In the genomic region with DNA sequence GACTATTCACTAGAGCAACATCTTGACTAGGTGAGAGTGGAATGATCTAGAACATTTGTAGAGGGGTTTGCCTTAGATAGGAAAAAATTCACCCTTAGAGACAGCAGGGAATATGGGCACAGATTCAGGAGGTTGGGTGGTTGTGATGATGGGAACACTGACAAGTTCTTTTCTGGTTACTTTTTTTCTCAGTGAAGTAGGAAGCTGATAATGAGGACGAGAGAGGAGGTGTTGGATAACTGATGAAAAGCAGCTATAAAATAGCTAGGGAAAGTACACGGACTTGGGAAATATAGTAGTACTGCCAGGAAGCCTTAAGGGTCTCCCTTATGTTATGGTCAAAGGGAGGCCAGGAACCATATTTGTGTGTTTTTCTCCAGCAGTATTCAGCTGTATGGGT, we compare ENCODE assay signal across 27 cellular contexts.
"Had no signal": no experiment of that assay in that cellular context is flagged by ENCODE, and none has a peak within 500 bp of the region (broad histone marks: within the 10 kb centered on the region; RNA-seq: fewer than 3 reads in every experiment).

No MANE protein-coding gene starts in this region.

- H3K27me3 ChIP-seq: heart right ventricle, neutrophil, suprapubic skin, tibial artery, upper lobe of right lung had no signal

- H3K27ac ChIP-seq: lower lobe of right lung, neutrophil, parathyroid adenoma, psoas muscle, skin epidermis, suprapubic skin, thoracic aorta, tibial artery, upper lobe of right lung had no signal

- H3K4me1 ChIP-seq: heart right ventricle, lower lobe of right lung, parathyroid adenoma, psoas muscle, suprapubic skin, tibial artery, upper lobe of right lung had no signal

- H3K79me2 ChIP-seq: parathyroid adenoma had no signal

- FAIRE-seq: islet of Langerhans, kidney, urothelium cell line had no signal

- H3K9me3 ChIP-seq: heart right ventricle, lower lobe of right lung, neutrophil, psoas muscle, suprapubic skin, thoracic aorta, tibial artery, upper lobe of right lung had no signal

- H2AFZ ChIP-seq: parathyroid adenoma had no signal

- H3K4me3 ChIP-seq: heart right ventricle, lower lobe of right lung, psoas muscle, skin epidermis, suprapubic skin, thoracic aorta, tibial artery, upper lobe of right lung had no signal

- ATAC-seq: lower lobe of right lung; naive thymus-derived CD8-positive, alpha-beta T cell; psoas muscle; sciatic nerve; stimulated activated naive B cell treated with anti-CD40 and anti-IgM and Interleukin-4, amounts not matched to agents 10 μg/mL and 1 μg/mL and 100 μg/mL, for 72 hours; stimulated activated naive CD8-positive, alpha-beta T cell treated with anti-CD3 and anti-CD28 coated beads, Interleukin-15, Interleukin-2, amounts not matched to agents 100 U/mL and 50 U/mL, for 24 hours; upper lobe of right lung had no signal

- H3K9ac ChIP-seq: parathyroid adenoma had no signal

- DNase-seq: heart right ventricle; hippocampal formation; immature natural killer cell; kidney; lower lobe of right lung; mammary epithelial cell; mesenchymal stem cell; naive thymus-derived CD8-positive, alpha-beta T cell; occipital lobe; psoas muscle; stimulated activated CD4-positive, alpha-beta T cell treated with anti-CD3 and anti-CD28 coated beads, Interleukin-12 subunit alpha, Interleukin-12 subunit beta, amount 100 ng/mL, for 4 hours; stimulated activated CD4-positive, alpha-beta T cell treated with anti-CD3 and anti-CD28 coated beads, Interleukin-15, amount 100 ng/mL, for 24 hours; stimulated activated CD4-positive, alpha-beta T cell treated with anti-CD3 and anti-CD28 coated beads, Interleukin-2, amount 100 ng/mL, for 24 hours; stimulated activated CD4-positive, alpha-beta T cell treated with anti-CD3 and anti-CD28 coated beads, Interleukin-4, amount 100 ng/mL, for 1 hour; stimulated activated naive B cell treated with anti-CD40 and anti-IgM and Interleukin-4, amounts not matched to agents 10 μg/mL and 1 μg/mL and 100 μg/mL, for 72 hours; stimulated activated naive CD8-positive, alpha-beta T cell treated with anti-CD3 and anti-CD28 coated beads, Interleukin-15, Interleukin-2, amounts not matched to agents 100 U/mL and 50 U/mL, for 24 hours; tibial artery; trophoblast cell; upper lobe of right lung had no signal
